In the genomic region with DNA sequence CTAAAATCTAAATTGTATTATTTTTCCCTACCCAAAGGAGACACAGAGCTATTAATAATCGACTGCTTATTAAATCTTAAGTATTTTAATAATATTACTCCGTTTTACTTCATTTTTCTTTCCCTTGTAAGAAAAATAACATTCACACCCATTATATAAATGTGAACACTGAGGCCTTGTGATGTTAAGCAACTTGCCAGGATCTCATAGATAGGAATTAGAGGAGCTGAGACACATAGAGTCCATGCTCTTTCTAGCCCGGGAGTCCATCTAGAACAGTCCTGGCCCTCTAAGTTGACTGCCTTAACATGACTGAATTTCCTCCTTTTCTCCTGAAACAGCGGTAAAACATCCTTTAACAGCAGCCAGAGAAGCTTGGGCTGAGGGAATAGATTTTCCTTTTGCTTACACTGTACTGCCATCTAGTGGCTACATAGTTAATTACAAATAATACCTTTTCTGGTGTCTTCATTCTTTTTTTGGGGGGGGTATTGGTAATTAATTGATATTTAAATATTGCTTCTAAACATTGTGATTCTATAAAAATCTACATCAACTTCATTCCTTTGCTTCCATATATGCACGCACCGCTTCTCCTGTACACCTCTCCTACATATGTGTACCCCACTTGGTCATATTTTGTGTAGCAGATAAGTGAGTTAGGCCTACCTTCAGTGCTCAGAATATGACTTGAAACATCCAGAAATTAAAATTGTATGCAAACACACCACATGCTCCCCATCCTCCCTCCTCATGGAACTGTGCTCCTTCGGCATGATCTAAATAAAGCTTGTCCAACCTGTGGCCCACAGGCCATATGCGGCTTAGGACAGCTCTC, we compare ENCODE assay signal across 8 cellular contexts.
DNase-seq lines count a peak whose midpoint lies in the region; ATAC-seq, FAIRE-seq and TF ChIP-seq lines count a peak whose summit lies in the region.

No MANE protein-coding gene starts in this region.

- RAD21 ChIA-PET in HCT116 (lab: Charles Lee; ENCODE audit: low non-redundant PET in 1 of 2, low total read pairs in 2 of 2, uncharacterized antibody in 2 of 2, unreplicated experiment in 2 of 2) = interaction anchor here in 1 of 2 experiments (0.6 kb wide), 1 partner anchor 1405 kb away, joined by 3 read pairs; no protein-coding TSS in a partner anchor

- H3K4me2 ChIP-seq in HCT116 (ENCODE audit: low read length) = no peak overlapping the region

- H3K9me3 ChIP-seq in HCT116 (ENCODE audit: control insufficient read depth in 1 of 2, insufficient read depth in 1 of 2, low read depth in 1 of 2, low read length in 2 of 2) = no peaks in the 10 kb centered on the region

- H3K36me3 ChIP-seq in HCT116 (ENCODE audit: control insufficient read depth in 1 of 2, insufficient read depth in 2 of 2, low read length in 2 of 2) = no peaks in the 10 kb centered on the region

- TF ChIP-seq RAD21 in HCT116 (IDR thresholded peaks at IDR 0.05; ENCODE audit: low read depth) = peak; percentile 80

- intact Hi-C loops in HCT116 (cut with micrococcal nuclease) = loop anchor here (1.0 to 10.0 kb wide), 4 partner anchors 370 to 1921 kb away; no protein-coding TSS in a partner anchor

- DNase-seq in NCI-H1105 treated with DMSO at 0.1 percent for 48 hours (lab: John Stamatoyannopoulos, UW) = peak; percentile 43
- no peak for DNase-seq in NCI-H1105 (lab: John Stamatoyannopoulos, UW)
- DNase-seq in HCT116 (ENCODE audit: low read depth, low spot score) = peak; percentile 29
- DNase-seq in NCI-H1092 (lab: John Stamatoyannopoulos, UW) = peak; percentile 22
- DNase-seq in glomerular endothelial cell (ENCODE audit: extremely low read depth, low read depth, low spot score) = peak; percentile 23
- peak; percentile 5 for DNase-seq in skeletal muscle cell (ENCODE audit: low read depth)
- no peak for DNase-seq in activated CD4-positive, alpha-beta T cell treated with anti-CD3 and anti-CD28 coated beads, Interleukin-2, amount 50 U/mL, for 48 hours

- CTCF ChIA-PET in HCT116 (lab: Charles Lee) = interaction anchor here (0.6 kb wide), 3 partner anchors 371 to 1316 kb away, joined by 3 read pairs; no protein-coding TSS in a partner anchor

- BruUV-seq in HCT116 (replicated peaks; lab: Mats Ljungman, UMichigan) = no TSS peak

- no peak overlapping the region for H3K27ac ChIP-seq in HCT116 (ENCODE audit: low read depth, low read length)

- H3K9me2 ChIP-seq in HCT116 (ENCODE audit: insufficient read depth) = no peaks in the 10 kb centered on the region

- no peaks in the 10 kb centered on the region for H3K4me1 ChIP-seq in HCT116 (ENCODE audit: control insufficient read depth in 1 of 2, insufficient read depth in 2 of 2, low read length in 2 of 2)

- H3K79me2 ChIP-seq in HCT116 (ENCODE audit: insufficient read depth, low read length) = no peaks in the 10 kb centered on the region

- TF ChIP-seq CTCF in HCT116 (IDR thresholded peaks at IDR 0.05 in 2 of 3, conservative IDR thresholded peaks at IDR 0.05 in 1 of 3; ENCODE audit: borderline replicate concordance in 1 of 3, insufficient read depth in 1 of 3, low read depth in 2 of 3, low read length in 2 of 3) = peak; percentile 28 to 74 (median 51); a peak in 4 of 6 replicates

- TF ChIP-seq POLR2A in HCT116 (IDR thresholded peaks at IDR 0.05; ENCODE audit: borderline replicate concordance, extremely low read depth, insufficient read depth, insufficient read length) = no peak

- POLR2A ChIA-PET in HCT116 (lab: Charles Lee) = no interaction called here

- H4K20me1 ChIP-seq in HCT116 (ENCODE audit: insufficient read depth) = no peaks in the 10 kb centered on the region

- H2AFZ ChIP-seq in HCT116 (ENCODE audit: low read depth, low read length, poor library complexity, severe bottlenecking) = no peak overlapping the region

- no peak overlapping the region for H3K9ac ChIP-seq in HCT116 (ENCODE audit: low read length)

- H3K27me3 ChIP-seq in HCT116 (ENCODE audit: insufficient read depth, low read length) = peaks cover 3% of the 10 kb centered on the region; the same call in 1 of the 2 replicates

- ATAC-seq in HCT116 = peak; percentile 70

- peak; percentile 95 for FAIRE-seq in TTC549 (lab: Jason Lieb, UNC)

- H3K4me3 ChIP-seq in HCT116 (replicated peaks in 1 of 2; ENCODE audit: low read depth in 1 of 2, low read length in 2 of 2) (no peak overlapping the region), skeletal muscle cell (ENCODE audit: low read depth, low read length) (no peak overlapping the region)

TF ChIP-seq in HCT116, 20 proteins besides CTCF, POLR2A, EP300 and RAD21:
- TF ChIP-seq, protein P1, sequence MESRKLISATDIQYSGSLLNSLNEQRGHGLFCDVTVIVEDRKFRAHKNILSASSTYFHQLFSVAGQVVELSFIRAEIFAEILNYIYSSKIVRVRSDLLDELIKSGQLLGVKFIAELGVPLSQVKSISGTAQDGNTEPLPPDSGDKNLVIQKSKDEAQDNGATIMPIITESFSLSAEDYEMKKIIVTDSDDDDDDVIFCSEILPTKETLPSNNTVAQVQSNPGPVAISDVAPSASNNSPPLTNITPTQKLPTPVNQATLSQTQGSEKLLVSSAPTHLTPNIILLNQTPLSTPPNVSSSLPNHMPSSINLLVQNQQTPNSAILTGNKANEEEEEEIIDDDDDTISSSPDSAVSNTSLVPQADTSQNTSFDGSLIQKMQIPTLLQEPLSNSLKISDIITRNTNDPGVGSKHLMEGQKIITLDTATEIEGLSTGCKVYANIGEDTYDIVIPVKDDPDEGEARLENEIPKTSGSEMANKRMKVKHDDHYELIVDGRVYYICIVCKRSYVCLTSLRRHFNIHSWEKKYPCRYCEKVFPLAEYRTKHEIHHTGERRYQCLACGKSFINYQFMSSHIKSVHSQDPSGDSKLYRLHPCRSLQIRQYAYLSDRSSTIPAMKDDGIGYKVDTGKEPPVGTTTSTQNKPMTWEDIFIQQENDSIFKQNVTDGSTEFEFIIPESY (IDR thresholded peaks at IDR 0.05; ENCODE audit: extremely low read depth, insufficient replicate concordance, low read length) = no peak
- TF ChIP-seq, protein P2, sequence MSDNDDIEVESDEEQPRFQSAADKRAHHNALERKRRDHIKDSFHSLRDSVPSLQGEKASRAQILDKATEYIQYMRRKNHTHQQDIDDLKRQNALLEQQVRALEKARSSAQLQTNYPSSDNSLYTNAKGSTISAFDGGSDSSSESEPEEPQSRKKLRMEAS (IDR thresholded peaks at IDR 0.05) = no peak
- no peak for TF ChIP-seq EZH2 (IDR thresholded peaks at IDR 0.05)
- TF ChIP-seq POLR2AphosphoS5 (IDR thresholded peaks at IDR 0.05; ENCODE audit: low read depth, low read length) = no peak
- no peak for TF ChIP-seq ZNF274 (IDR thresholded peaks at IDR 0.05; ENCODE audit: low read depth, low read length)
- no peak for TF ChIP-seq ZFX (IDR thresholded peaks at IDR 0.05)
- no peak for TF ChIP-seq SRF (IDR thresholded peaks at IDR 0.05; ENCODE audit: low read depth)
- no peak for TF ChIP-seq SP1 (IDR thresholded peaks at IDR 0.05; ENCODE audit: low read depth)
- no peak for TF ChIP-seq EZH2phosphoT487 (IDR thresholded peaks at IDR 0.05; ENCODE audit: borderline replicate concordance)
- no peak for TF ChIP-seq FOSL1 (IDR thresholded peaks at IDR 0.05; ENCODE audit: low read depth)
- TF ChIP-seq, protein P3, sequence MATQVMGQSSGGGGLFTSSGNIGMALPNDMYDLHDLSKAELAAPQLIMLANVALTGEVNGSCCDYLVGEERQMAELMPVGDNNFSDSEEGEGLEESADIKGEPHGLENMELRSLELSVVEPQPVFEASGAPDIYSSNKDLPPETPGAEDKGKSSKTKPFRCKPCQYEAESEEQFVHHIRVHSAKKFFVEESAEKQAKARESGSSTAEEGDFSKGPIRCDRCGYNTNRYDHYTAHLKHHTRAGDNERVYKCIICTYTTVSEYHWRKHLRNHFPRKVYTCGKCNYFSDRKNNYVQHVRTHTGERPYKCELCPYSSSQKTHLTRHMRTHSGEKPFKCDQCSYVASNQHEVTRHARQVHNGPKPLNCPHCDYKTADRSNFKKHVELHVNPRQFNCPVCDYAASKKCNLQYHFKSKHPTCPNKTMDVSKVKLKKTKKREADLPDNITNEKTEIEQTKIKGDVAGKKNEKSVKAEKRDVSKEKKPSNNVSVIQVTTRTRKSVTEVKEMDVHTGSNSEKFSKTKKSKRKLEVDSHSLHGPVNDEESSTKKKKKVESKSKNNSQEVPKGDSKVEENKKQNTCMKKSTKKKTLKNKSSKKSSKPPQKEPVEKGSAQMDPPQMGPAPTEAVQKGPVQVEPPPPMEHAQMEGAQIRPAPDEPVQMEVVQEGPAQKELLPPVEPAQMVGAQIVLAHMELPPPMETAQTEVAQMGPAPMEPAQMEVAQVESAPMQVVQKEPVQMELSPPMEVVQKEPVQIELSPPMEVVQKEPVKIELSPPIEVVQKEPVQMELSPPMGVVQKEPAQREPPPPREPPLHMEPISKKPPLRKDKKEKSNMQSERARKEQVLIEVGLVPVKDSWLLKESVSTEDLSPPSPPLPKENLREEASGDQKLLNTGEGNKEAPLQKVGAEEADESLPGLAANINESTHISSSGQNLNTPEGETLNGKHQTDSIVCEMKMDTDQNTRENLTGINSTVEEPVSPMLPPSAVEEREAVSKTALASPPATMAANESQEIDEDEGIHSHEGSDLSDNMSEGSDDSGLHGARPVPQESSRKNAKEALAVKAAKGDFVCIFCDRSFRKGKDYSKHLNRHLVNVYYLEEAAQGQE (IDR thresholded peaks at IDR 0.05; ENCODE audit: low read depth) = no peak
- no peak for TF ChIP-seq CEBPB (IDR thresholded peaks at IDR 0.05; ENCODE audit: low read depth)
- no peak for TF ChIP-seq ELF1 (IDR thresholded peaks at IDR 0.05; ENCODE audit: borderline replicate concordance, low read depth)
- TF ChIP-seq, protein P4, sequence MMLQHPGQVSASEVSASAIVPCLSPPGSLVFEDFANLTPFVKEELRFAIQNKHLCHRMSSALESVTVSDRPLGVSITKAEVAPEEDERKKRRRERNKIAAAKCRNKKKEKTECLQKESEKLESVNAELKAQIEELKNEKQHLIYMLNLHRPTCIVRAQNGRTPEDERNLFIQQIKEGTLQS (IDR thresholded peaks at IDR 0.05) = no peak
- no peak for TF ChIP-seq TCF7L2 (IDR thresholded peaks at IDR 0.05; ENCODE audit: borderline replicate concordance, extremely low read depth, insufficient read depth, insufficient read length)

Comparison
In these comparisons a context has a peak if more than half of its experiments do, and no peak if none do; other contexts are left out.
1. DNase-seq: peak in NCI-H1105 treated with DMSO at 0.1 percent for 48 hours (single experiment), HCT116 (single experiment), NCI-H1092 (single experiment), glomerular endothelial cell (single experiment) and skeletal muscle cell (single experiment); none in NCI-H1105 (single experiment) and activated CD4-positive, alpha-beta T cell treated with anti-CD3 and anti-CD28 coated beads, Interleukin-2, amount 50 U/mL, for 48 hours (0 of 2).